In the genomic region with DNA sequence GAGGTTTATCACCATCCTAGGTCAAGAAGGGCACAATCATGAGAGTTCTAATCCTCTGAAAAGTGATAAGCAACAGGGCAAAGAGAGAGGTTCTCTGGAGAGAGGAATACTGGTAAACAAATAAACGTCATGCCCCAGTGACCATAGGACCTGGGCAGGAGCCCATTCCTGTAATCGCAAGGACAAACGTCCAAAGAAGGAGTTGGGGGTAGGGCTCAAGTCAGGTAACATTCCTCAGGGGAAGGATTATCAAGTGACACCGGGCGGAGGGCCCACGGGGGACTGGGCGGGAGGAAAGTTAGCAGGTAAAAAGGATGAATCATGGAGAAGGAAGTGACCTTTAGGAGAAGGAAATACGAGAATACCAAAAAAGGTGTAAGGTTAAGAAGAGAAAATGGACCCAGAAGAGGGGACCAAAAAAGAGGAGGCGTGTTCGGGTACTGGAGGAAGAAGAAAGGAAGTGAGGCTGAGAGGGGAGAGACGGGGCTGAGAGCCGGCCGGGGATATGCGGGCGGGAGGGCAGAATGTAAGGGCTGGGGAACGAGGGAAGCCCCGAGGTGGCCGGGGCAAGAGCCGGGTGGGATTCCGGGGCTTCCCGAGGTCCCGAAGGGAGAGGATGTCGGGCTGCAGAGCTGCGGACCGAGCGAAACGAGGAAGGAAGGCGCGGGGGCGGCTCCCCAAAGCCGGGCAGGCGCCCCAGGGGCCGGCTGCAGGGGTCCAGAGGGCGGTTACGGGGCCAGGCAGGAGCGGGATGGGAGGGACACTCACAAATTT, we compare ENCODE assay signal across 8 cellular contexts. TPM values are rescaled to one million over a fixed set of nuclear protein-coding genes. Genes with fewer than 3 reads are reported as not detected.
DNase-seq lines count a peak whose midpoint lies in the region; ATAC-seq and TF ChIP-seq lines count a peak whose summit lies in the region.

No MANE protein-coding gene starts in this region.

- peak overlapping the region; percentile 94 to 100 (median 100) for H3K4me3 Mint-ChIP-seq in naive thymus-derived CD4-positive, alpha-beta T cell
- H3K4me3 Mint-ChIP-seq in type B pancreatic cell = peak overlapping the region; percentile 97

- peak overlapping the region; percentile 79 for H3K4me3 ChIP-seq in epithelial cell of proximal tubule (ENCODE audit: low read depth, low read length)
- H3K4me3 ChIP-seq in naive thymus-derived CD4-positive, alpha-beta T cell (ENCODE audit: low read length) = peak overlapping the region; percentile 77

- no peaks in the 10 kb centered on the region for H3K27me3 Mint-ChIP-seq in naive thymus-derived CD4-positive, alpha-beta T cell
- no peaks in the 10 kb centered on the region for H3K27me3 Mint-ChIP-seq in type B pancreatic cell

- peak overlapping the region; percentile 97 for H3K27ac ChIP-seq in naive thymus-derived CD4-positive, alpha-beta T cell (ENCODE audit: low read depth, low read length)

- intact Hi-C loops in naive thymus-derived CD4-positive, alpha-beta T cell (cut with micrococcal nuclease) = loop anchor here (5.0 to 10.0 kb wide), 9 partner anchors 36 to 1787 kb away; a partner anchor contains a TSS

- H3K9me3 Mint-ChIP-seq in naive thymus-derived CD4-positive, alpha-beta T cell = no peaks in the 10 kb centered on the region
- H3K9me3 Mint-ChIP-seq in type B pancreatic cell = no peaks in the 10 kb centered on the region

- peaks cover 19 to 24% of the 10 kb centered on the region in 2 donors for H3K4me1 ChIP-seq in naive thymus-derived CD4-positive, alpha-beta T cell (ENCODE audit: control insufficient read depth in 2 of 2, insufficient read depth in 2 of 2, low read length in 2 of 2)

- peaks cover 0 to 21% (median 5%) of the 10 kb centered on the region in 3 experiments for H3K36me3 ChIP-seq in naive thymus-derived CD4-positive, alpha-beta T cell (ENCODE audit: control insufficient read depth in 2 of 3, insufficient read depth in 3 of 3, low read length in 3 of 3)

- H3K27ac Mint-ChIP-seq in naive thymus-derived CD4-positive, alpha-beta T cell = peak overlapping the region; percentile 91 to 99 (median 95)
- H3K27ac Mint-ChIP-seq in type B pancreatic cell = peak overlapping the region; percentile 98

- H3K27me3 ChIP-seq in naive thymus-derived CD4-positive, alpha-beta T cell (ENCODE audit: control insufficient read depth in 2 of 2, insufficient read depth in 2 of 2, low read length in 2 of 2) = no peaks in the 10 kb centered on the region

- no peaks in the 10 kb centered on the region for H3K9me3 ChIP-seq in naive thymus-derived CD4-positive, alpha-beta T cell (ENCODE audit: control insufficient read depth in 2 of 3, low read length in 3 of 3)

- DNase-seq in AG08395 (ENCODE audit: low spot score) (peak; percentile 22), NCI-H510A (lab: John Stamatoyannopoulos, UW) (peak; percentile 13), epithelial cell of proximal tubule (ENCODE audit: low read depth) (no peak), type B pancreatic cell (ENCODE audit: extremely low spot score, unreplicated experiment) (no peak)
- peak; percentile 26 for DNase-seq in activated CD8-positive, alpha-beta memory T cell treated with anti-CD3 and anti-CD28 coated beads, Interleukin-2, amount 50 U/mL, for 24 hours (ENCODE audit: extremely low read depth)
- DNase-seq in naive thymus-derived CD4-positive, alpha-beta T cell = peak in 8 of 9 donors; percentile 41 to 62 (median 56)

- TF ChIP-seq CTCF in epithelial cell of proximal tubule (conservative IDR thresholded peaks at IDR 0.05; ENCODE audit: low read depth, low read length) (no peak), type B pancreatic cell (conservative IDR thresholded peaks at IDR 0.05) (no peak)

- CTCF ChIA-PET in naive thymus-derived CD4-positive, alpha-beta T cell (lab: Charles Lee) = interaction anchor here (0.5 to 8.7 kb wide), 15 partner anchors 11 to 927 kb away, joined by 3 to 222 read pairs (median 7); a partner anchor contains a TSS

- H3K4me1 Mint-ChIP-seq in naive thymus-derived CD4-positive, alpha-beta T cell = peaks cover 42 to 61% (median 52%) of the 10 kb centered on the region in 7 donors
- H3K4me1 Mint-ChIP-seq in type B pancreatic cell (ENCODE audit: unreplicated experiment) = peaks cover 28% of the 10 kb centered on the region

- ATAC-seq in GM18861 (IDR thresholded peaks at IDR 0.05; ENCODE audit: unreplicated experiment) (peak; percentile 17), HG03060 (IDR thresholded peaks at IDR 0.05; ENCODE audit: low read depth, unreplicated experiment) (peak; percentile 3)
- ATAC-seq in naive thymus-derived CD4-positive, alpha-beta T cell = peak; percentile 21

- peaks cover 11 to 27% (median 16%) of the 10 kb centered on the region in 5 donors for H3K36me3 Mint-ChIP-seq in naive thymus-derived CD4-positive, alpha-beta T cell
- peaks cover 13% of the 10 kb centered on the region for H3K36me3 Mint-ChIP-seq in type B pancreatic cell

- POLR2A ChIA-PET in naive thymus-derived CD4-positive, alpha-beta T cell (lab: Charles Lee) = interaction anchor here (0.6 to 7.5 kb wide), 14 partner anchors 8 to 496 kb away, joined by 3 to 124 read pairs (median 5); a partner anchor contains a TSS

RNA-seq across cellular contexts. Expression of a gene that starts 0.6 kb away (rescaled TPM):
- total RNA-seq in epithelial cell of proximal tubule (94.0 and 101 TPM in 2 replicates), type B pancreatic cell (ENCODE audit: low replicate concordance) (79.6 and 103 TPM in 2 replicates)
- 100 to 1,000 TPM; 163 to 278 (median 173) TPM for total RNA-seq in naive thymus-derived CD4-positive, alpha-beta T cell
- polyA plus RNA-seq in naive thymus-derived CD4-positive, alpha-beta T cell = 100 to 1,000 TPM in 1 of 2 donors, 10 to 100 TPM in 1; 89.7 to 105 TPM

RNA-seq across cellular contexts. Expression of a gene that starts 18.4 kb away (rescaled TPM):
- total RNA-seq in epithelial cell of proximal tubule (55.2 and 64.8 TPM in 2 replicates), type B pancreatic cell (ENCODE audit: low replicate concordance) (65.8 and 87.8 TPM in 2 replicates)
- 10 to 100 TPM; 70.0 to 92.8 (median 79.0) TPM for total RNA-seq in naive thymus-derived CD4-positive, alpha-beta T cell
- 100 to 1,000 TPM; 100 to 102 TPM for polyA plus RNA-seq in naive thymus-derived CD4-positive, alpha-beta T cell

RNA-seq across cellular contexts. Expression of a gene that starts 18.6 kb away (rescaled TPM):
- 3.3 and 10.3 TPM in 2 replicates for total RNA-seq in epithelial cell of proximal tubule
- total RNA-seq in naive thymus-derived CD4-positive, alpha-beta T cell = 10 to 100 TPM; 14.3 to 21.7 (median 17.5) TPM
- 1 to 10 TPM; 1.8 to 3.4 TPM for polyA plus RNA-seq in naive thymus-derived CD4-positive, alpha-beta T cell
- 6.9 and 8.1 TPM in 2 replicates for total RNA-seq in type B pancreatic cell (ENCODE audit: low replicate concordance)

RNA-seq across cellular contexts. Expression of a gene that starts 33.0 kb away (rescaled TPM):
- total RNA-seq in epithelial cell of proximal tubule = 15.7 and 43.1 TPM in 2 replicates
- 10 to 100 TPM; 69.6 to 96.1 (median 92.3) TPM for total RNA-seq in naive thymus-derived CD4-positive, alpha-beta T cell
- 1 to 10 TPM; 4.9 to 7.7 TPM for polyA plus RNA-seq in naive thymus-derived CD4-positive, alpha-beta T cell
- total RNA-seq in type B pancreatic cell (ENCODE audit: low replicate concordance) = 28.5 and 29.4 TPM in 2 replicates

Comparison
In these comparisons a context has a peak if more than half of its experiments do, and no peak if none do; other contexts are left out.
1. DNase-seq: peak in AG08395 (single experiment), NCI-H510A (single experiment), activated CD8-positive, alpha-beta memory T cell treated with anti-CD3 and anti-CD28 coated beads, Interleukin-2, amount 50 U/mL, for 24 hours (single experiment) and naive thymus-derived CD4-positive, alpha-beta T cell (8 of 9); none in epithelial cell of proximal tubule (single experiment) and type B pancreatic cell (single experiment).
2. Peak in every context shown above with its lines, with median percentiles within 50 percentile points of each other: ATAC-seq.